ENCODE assay signal across 14 cellular contexts in the genomic region with DNA sequence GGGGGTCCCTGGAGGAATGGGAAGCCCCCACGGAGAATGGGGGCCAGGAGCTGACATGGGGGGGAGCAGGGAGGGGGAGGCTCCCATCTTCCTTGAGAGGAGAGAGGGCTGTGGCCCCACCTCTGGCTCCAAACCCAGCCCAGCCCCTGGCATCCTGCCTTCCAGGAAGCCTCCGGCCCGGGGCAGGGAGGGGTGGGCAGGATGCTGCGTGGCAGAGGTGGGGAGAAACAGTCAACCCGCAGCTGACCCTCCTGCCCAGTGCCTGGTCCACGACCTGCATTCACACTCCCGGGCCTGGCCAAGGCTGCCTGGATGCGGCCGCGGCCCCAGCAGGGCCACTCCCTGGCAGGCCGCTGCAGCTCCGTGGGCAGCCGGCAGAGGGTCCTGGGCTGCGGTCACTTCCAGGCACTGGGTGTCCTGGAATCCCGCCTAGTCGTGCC. TPM values are rescaled to one million over a fixed set of nuclear protein-coding genes. Genes with fewer than 3 reads are reported as not detected.
A peak's percentile ranks its signal among the peaks of the same experiment; 100 is the strongest.
DNase-seq lines count a peak whose midpoint lies in the region; ATAC-seq and TF ChIP-seq lines count a peak whose summit lies in the region.
"Had no signal": no experiment of that assay in that cellular context is flagged by ENCODE, and none has a peak within 500 bp of the region (broad histone marks: within the 10 kb centered on the region; RNA-seq: fewer than 3 reads in every experiment).

No MANE protein-coding gene starts in this region.

- H3K27me3 Mint-ChIP-seq in CD14-positive monocyte (ENCODE audit: low read depth in 3 of 3), result peaks cover 41 to 74% (median 54%) of the 10 kb centered on the region in 3 donors

- H3K9me3 Mint-ChIP-seq in CD14-positive monocyte, result peaks cover 0 to 15% (median 7%) of the 10 kb centered on the region in 7 donors

- peaks cover 0 to 5% of the 10 kb centered on the region in 2 donors for H3K36me3 Mint-ChIP-seq in CD14-positive monocyte

- H3K27me3 ChIP-seq in right cardiac atrium (ENCODE audit: control insufficient read depth, insufficient read depth) (no peaks in the 10 kb centered on the region), gastrocnemius medialis (peaks cover 26 to 36% (median 35%) of the 10 kb centered on the region in 3 donors), hepatocyte (peaks cover 26% of the 10 kb centered on the region)

- H3K9me2 ChIP-seq in hepatocyte (replicated peaks; ENCODE audit: insufficient read depth), result no peaks in the 10 kb centered on the region

- H3K9me3 ChIP-seq in right cardiac atrium (ENCODE audit: control insufficient read depth, low read length) (no peaks in the 10 kb centered on the region), gastrocnemius medialis (no peaks in the 10 kb centered on the region), hepatocyte (ENCODE audit: low read depth) (no peaks in the 10 kb centered on the region)

- no peaks in the 10 kb centered on the region for H3K79me2 ChIP-seq in hepatocyte

- no peaks in the 10 kb centered on the region for H3K36me3 ChIP-seq in gastrocnemius medialis
- H3K36me3 ChIP-seq in hepatocyte (replicated peaks; ENCODE audit: insufficient read depth, low read depth), result no peaks in the 10 kb centered on the region

- H2AFZ ChIP-seq in hepatocyte, result no peak overlapping the region

- H3K4me3 ChIP-seq in right cardiac atrium (ENCODE audit: low read length), result peak overlapping the region; percentile 34
- H3K4me3 ChIP-seq in gastrocnemius medialis, result peak overlapping the region; percentile 42 to 60 (median 53)
- H3K4me3 ChIP-seq in hepatocyte, result no peak overlapping the region

- 25% methylated on average over 16 of the region's 16 CpGs for WGBS in right cardiac atrium
- 88% methylated on average over 10 of the region's 16 CpGs for WGBS in hepatocyte (ENCODE audit: low lambda C conversion rate, missing lambda C conversion rate)

- no peak overlapping the region for H3K4me2 ChIP-seq in hepatocyte

- peaks cover 25% of the 10 kb centered on the region for H3K4me1 Mint-ChIP-seq in CD14-positive monocyte

- no peaks in the 10 kb centered on the region for H4K20me1 ChIP-seq in hepatocyte (ENCODE audit: insufficient read depth, poor library complexity, severe bottlenecking)

- ATAC-seq in right cardiac atrium, result no peak
- ATAC-seq in gastrocnemius medialis, result no peak

- intact Hi-C loops in CD14-positive monocyte (cut with micrococcal nuclease) (loop anchor here in 1 of 2 donors (10.0 kb wide), 2 partner anchors 188 to 1098 kb away; partner anchors contain the start of gene DGKQ), right cardiac atrium (cut with DNase I) (no loop called here), gastrocnemius medialis (cut with DNase I; ENCODE audit: low total_unique reads) (no loop called here)

- peak overlapping the region in 1 of 2 donors; percentile 71 for H3K4me3 Mint-ChIP-seq in CD14-positive monocyte

- no peak for DNase-seq in CD14-positive monocyte (ENCODE audit: low spot score)
- DNase-seq in right cardiac atrium, result peak in 1 of 3 donors; percentile 78
- DNase-seq in gastrocnemius medialis, result no peak
- DNase-seq in putamen (ENCODE audit: low spot score), result no peak
- no peak for DNase-seq in hepatocyte (ENCODE audit: low spot score)
- no peak for DNase-seq in EL
- no peak for DNase-seq in activated CD4-positive, alpha-beta T cell treated with anti-CD3 and anti-CD28 coated beads, Interleukin-2, amount 50 U/mL, for 1 hour
- DNase-seq: AML-193; effector memory CD4-positive, alpha-beta T cell; hypothalamus; NCI-H2081 treated with DMSO at 0.1 percent for 48 hours; T-helper 1 cell had no signal

- H3K27ac ChIP-seq in angular gyrus (ENCODE audit: low read depth, low read length) (peak overlapping the region; percentile 16), right cardiac atrium (ENCODE audit: low read length) (no peak overlapping the region), gastrocnemius medialis (peak overlapping the region; percentile 49 to 75 (median 67)), hepatocyte (no peak overlapping the region)

- TF ChIP-seq CTCF in CD14-positive monocyte (IDR thresholded peaks at IDR 0.05) (peak; percentile 15), gastrocnemius medialis (IDR thresholded peaks at IDR 0.05 in 4 of 5, conservative IDR thresholded peaks at IDR 0.05 in 1 of 5) (peak in 1 of 5 experiments; percentile 11), hepatocyte (IDR thresholded peaks at IDR 0.05; ENCODE audit: poor library complexity) (no peak)

- H3K4me1 ChIP-seq in right cardiac atrium (ENCODE audit: control insufficient read depth, insufficient read depth, low read length) (no peaks in the 10 kb centered on the region), gastrocnemius medialis (peaks cover 4 to 13% of the 10 kb centered on the region in 2 donors), hepatocyte (ENCODE audit: insufficient read depth) (peaks cover 20% of the 10 kb centered on the region)

- no peak overlapping the region for H3K27ac Mint-ChIP-seq in CD14-positive monocyte

- TF ChIP-seq POLR2A in gastrocnemius medialis (IDR thresholded peaks at IDR 0.05), result peak; percentile 17 to 29

- in situ Hi-C loops in gastrocnemius medialis (cut with MboI; ENCODE audit: low sequenced_read_pairs in 4 of 4), result loop anchor here in 1 of 4 donors (10.0 kb wide), 1 partner anchor 112 kb away; the partner anchor contains the start of genes ATP5ME and MYL5

RNA-seq across cellular contexts. Expression of gene CPLX1, which starts 39.0 kb away (rescaled TPM):
- polyA plus RNA-seq in CD14-positive monocyte (not detected), right cardiac atrium (7.2 TPM), hepatocyte (1.6 and 2.0 TPM in 2 replicates)
- total RNA-seq in right cardiac atrium (1 to 10 TPM; 2.1 to 9.3 (median 4.5) TPM), gastrocnemius medialis (1 to 10 TPM in 1 of 4 donors, under 1 TPM in 1, not detected in 2; 0.91 to 1.0 TPM), hepatocyte (0.16 and 0.30 TPM in 2 replicates)
- total RNA-seq: LHCN-M2 had no signal

Comparison
In these comparisons a context has a peak if more than half of its experiments do, and no peak if none do; other contexts are left out.
1. H3K27ac ChIP-seq: peak in angular gyrus (single experiment) and gastrocnemius medialis (4 of 4); none in right cardiac atrium (single experiment) and hepatocyte (single experiment).